In genomic region chr9:131406567-131407436, GRCh38 we compare ENCODE assay signal across 2 cellular contexts.
A peak's percentile ranks its signal among the peaks of the same experiment; 100 is the strongest.
TF ChIP-seq lines count a peak whose summit lies in the region.

No MANE protein-coding gene starts in this region.

TF ChIP-seq in SK-N-SH, 30 proteins besides CTCF, POLR2A, EP300 and RAD21:
- no peak for TF ChIP-seq REST (IDR thresholded peaks at IDR 0.05; ENCODE audit: low read depth, low read length)
- TF ChIP-seq FOSL2 (IDR thresholded peaks at IDR 0.05; ENCODE audit: borderline replicate concordance, low read depth), result 0 out of 2 replicates have a peak, but pooled peaks have one; percentile 21

TF ChIP-seq in endothelial cell of umbilical vein, 7 proteins besides CTCF, POLR2A, EP300 and RAD21:
- TF ChIP-seq JUN (IDR thresholded peaks at IDR 0.05; ENCODE audit: borderline replicate concordance, insufficient read depth, insufficient read length, low read depth) (no peak), MAX (IDR thresholded peaks at IDR 0.05; ENCODE audit: insufficient read depth, insufficient read length) (no peak), FOS (IDR thresholded peaks at IDR 0.05; ENCODE audit: borderline replicate concordance, insufficient read depth, low read length) (peak; percentile 48), MYC (IDR thresholded peaks at IDR 0.05; ENCODE audit: low read depth, low read length) (no peak), EZH2 (IDR thresholded peaks at IDR 0.05; ENCODE audit: borderline replicate concordance, low read depth, low read length, severe bottlenecking) (no peak), POLR2AphosphoS5 (IDR thresholded peaks at IDR 0.05; ENCODE audit: insufficient read depth, low read depth, low read length) (no peak)
